ENCODE assay signal across 12 cellular contexts in the genomic region with DNA sequence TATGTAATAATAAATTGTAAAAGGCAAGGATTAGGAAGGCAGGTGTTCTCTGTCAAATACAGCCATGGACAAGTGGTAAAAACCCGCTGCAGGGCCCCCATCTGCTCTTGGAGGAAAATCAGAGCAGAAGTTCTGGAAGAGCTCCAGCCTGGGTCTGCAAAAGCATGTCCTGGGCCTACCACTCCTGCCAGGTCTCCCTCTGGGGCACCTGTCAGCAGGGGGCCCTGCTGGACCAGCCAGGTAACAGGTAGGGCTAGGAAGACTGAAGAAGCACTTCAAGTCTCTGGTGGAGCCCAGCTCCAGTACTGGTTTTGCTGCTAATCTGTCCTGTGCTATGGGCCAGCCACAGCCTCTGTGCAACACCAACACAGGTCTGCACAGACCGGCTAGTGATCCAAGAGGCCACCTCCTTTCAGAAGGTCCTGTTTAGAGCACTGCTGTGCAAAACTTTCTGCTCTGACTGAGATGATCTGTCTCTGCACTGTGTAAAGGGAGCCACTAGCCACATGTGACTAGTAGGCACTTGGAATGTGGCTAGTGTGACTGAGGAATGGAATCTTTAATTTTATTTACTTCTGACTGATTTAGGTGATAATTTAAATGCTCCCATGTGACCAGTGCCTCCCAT. TPM values are rescaled to one million over a fixed set of nuclear protein-coding genes. Genes with fewer than 3 reads are reported as not detected.
DNase-seq lines count a peak whose midpoint lies in the region; ATAC-seq and TF ChIP-seq lines count a peak whose summit lies in the region.
"Had no signal": no experiment of that assay in that cellular context is flagged by ENCODE, and none has a peak within 500 bp of the region (broad histone marks: within the 10 kb centered on the region; RNA-seq: fewer than 3 reads in every experiment).

No MANE protein-coding gene starts in this region.

- no peaks in the 10 kb centered on the region for H3K9me3 ChIP-seq in body of pancreas
- H3K9me3 ChIP-seq: ascending aorta, psoas muscle had no signal

- H3K4me1 ChIP-seq in body of pancreas: peaks cover 94% of the 10 kb centered on the region

- no peaks in the 10 kb centered on the region for H3K9me3 Mint-ChIP-seq in progenitor cell of endocrine pancreas (ENCODE audit: low read depth)

- H3K27me3 ChIP-seq in HL-60 (ENCODE audit: insufficient read depth, poor library complexity, severe bottlenecking) (no peaks in the 10 kb centered on the region), body of pancreas (no peaks in the 10 kb centered on the region), brain microvascular endothelial cell (replicated peaks) (no peaks in the 10 kb centered on the region)
- H3K27me3 ChIP-seq: ascending aorta had no signal

- peak; percentile 14 for ATAC-seq in body of pancreas
- ATAC-seq: psoas muscle had no signal

- H3K27ac ChIP-seq in HL-60 (replicated peaks): peak overlapping the region; percentile 0
- peak overlapping the region in 3 of 4 donors; percentile 46 to 72 (median 60) for H3K27ac ChIP-seq in body of pancreas
- H3K27ac ChIP-seq in brain microvascular endothelial cell: no peak overlapping the region
- H3K27ac ChIP-seq: ascending aorta, psoas muscle had no signal

- in situ Hi-C loops in brain microvascular endothelial cell (cut with HindIII; ENCODE audit: low pct_ligation_motif_present, low sequenced_read_pairs): no loop called here

- peaks cover 16% of the 10 kb centered on the region for H3K36me3 Mint-ChIP-seq in progenitor cell of endocrine pancreas (ENCODE audit: insufficient read depth)

- H3K4me3 Mint-ChIP-seq in progenitor cell of endocrine pancreas (ENCODE audit: low read depth): no peak overlapping the region

- TF ChIP-seq CTCF in HL-60 (IDR thresholded peaks at IDR 0.05; ENCODE audit: insufficient read depth, low read length) (no peak), body of pancreas (IDR thresholded peaks at IDR 0.05) (peak in 4 of 7 experiments; percentile 24 to 48 (median 36)), progenitor cell of endocrine pancreas (IDR thresholded peaks at IDR 0.05; ENCODE audit: unreplicated experiment) (peak; percentile 37), brain microvascular endothelial cell (IDR thresholded peaks at IDR 0.05; ENCODE audit: low read depth, low read length, missing control alignments) (no peak)

- H3K4me1 Mint-ChIP-seq in progenitor cell of endocrine pancreas (ENCODE audit: low read depth): peaks cover 6% of the 10 kb centered on the region

- H3K27me3 Mint-ChIP-seq in progenitor cell of endocrine pancreas: no peaks in the 10 kb centered on the region

- no peak overlapping the region for H3K27ac Mint-ChIP-seq in progenitor cell of endocrine pancreas

- no peak overlapping the region for H3K4me3 ChIP-seq in HL-60 (replicated peaks; ENCODE audit: insufficient read depth, low read length)
- no peak overlapping the region for H3K4me3 ChIP-seq in body of pancreas
- no peak overlapping the region for H3K4me3 ChIP-seq in brain microvascular endothelial cell (ENCODE audit: low read depth, low read length)
- H3K4me3 ChIP-seq: ascending aorta, psoas muscle had no signal

- intact Hi-C loops in body of pancreas (cut with DNase I): no loop called here

- TF ChIP-seq POLR2A in body of pancreas (IDR thresholded peaks at IDR 0.05): no peak

- DNase-seq in NCI-H1694 (lab: John Stamatoyannopoulos, UW) (peak; percentile 28), NCI-H1694 treated with DMSO at 0.1 percent for 48 hours (lab: John Stamatoyannopoulos, UW) (no peak), HL-60 (ENCODE audit: low read depth in 1 of 2, low spot score in 1 of 2) (no peak), body of pancreas (peak in 3 of 4 donors; percentile 57 to 67 (median 66)), progenitor cell of endocrine pancreas (ENCODE audit: low spot score, unreplicated experiment) (no peak), SIG-M5 treated with dmso at 0.1 percent for 504 hours (lab: John Stamatoyannopoulos, UW; ENCODE audit: unreplicated experiment) (no peak), brain microvascular endothelial cell (no peak)
- no peak for DNase-seq in activated CD4-positive, CD25-positive, alpha-beta regulatory T cell (lab: John Stamatoyannopoulos, UW)
- DNase-seq: KBM-7 had no signal

- peaks cover 0 to 10% of the 10 kb centered on the region in 2 donors for H3K36me3 ChIP-seq in body of pancreas (replicated peaks in 1 of 2; ENCODE audit: insufficient read depth in 1 of 2, low read depth in 2 of 2)
- peaks cover 52% of the 10 kb centered on the region for H3K36me3 ChIP-seq in brain microvascular endothelial cell (replicated peaks)
- H3K36me3 ChIP-seq: ascending aorta had no signal

- 18 to 34% methylated on average over 1 to 2 of the region's 2 CpGs for WGBS in body of pancreas, 2 donors

RNA-seq across cellular contexts. Expression of a gene that starts 30.2 kb away (rescaled TPM):
- total RNA-seq in body of pancreas (100 to 1,000 TPM; 313 to 511 TPM), progenitor cell of endocrine pancreas (222 and 242 TPM in 2 replicates)

RNA-seq across cellular contexts. Expression of a gene that starts 47.9 kb away (rescaled TPM):
- total RNA-seq in body of pancreas (1 to 10 TPM in 1 of 2 donors, not detected in 1; 4.0 TPM), progenitor cell of endocrine pancreas (not detected in 2 replicates)
- total RNA-seq: ascending aorta, NCI-H460, psoas muscle had no signal

Comparison
In these comparisons a context has a peak if more than half of its experiments do, and no peak if none do; other contexts are left out.
1. DNase-seq: peak in NCI-H1694 (single experiment) and body of pancreas (3 of 4); none in NCI-H1694 treated with DMSO at 0.1 percent for 48 hours (single experiment), HL-60 (0 of 2), progenitor cell of endocrine pancreas (single experiment), activated CD4-positive, CD25-positive, alpha-beta regulatory T cell (0 of 4), SIG-M5 treated with dmso at 0.1 percent for 504 hours (single experiment) and brain microvascular endothelial cell (single experiment).
2. CTCF ChIP-seq: peak in body of pancreas (4 of 7) and progenitor cell of endocrine pancreas (single experiment); none in HL-60 (single experiment) and brain microvascular endothelial cell (single experiment).